In the genomic region with DNA sequence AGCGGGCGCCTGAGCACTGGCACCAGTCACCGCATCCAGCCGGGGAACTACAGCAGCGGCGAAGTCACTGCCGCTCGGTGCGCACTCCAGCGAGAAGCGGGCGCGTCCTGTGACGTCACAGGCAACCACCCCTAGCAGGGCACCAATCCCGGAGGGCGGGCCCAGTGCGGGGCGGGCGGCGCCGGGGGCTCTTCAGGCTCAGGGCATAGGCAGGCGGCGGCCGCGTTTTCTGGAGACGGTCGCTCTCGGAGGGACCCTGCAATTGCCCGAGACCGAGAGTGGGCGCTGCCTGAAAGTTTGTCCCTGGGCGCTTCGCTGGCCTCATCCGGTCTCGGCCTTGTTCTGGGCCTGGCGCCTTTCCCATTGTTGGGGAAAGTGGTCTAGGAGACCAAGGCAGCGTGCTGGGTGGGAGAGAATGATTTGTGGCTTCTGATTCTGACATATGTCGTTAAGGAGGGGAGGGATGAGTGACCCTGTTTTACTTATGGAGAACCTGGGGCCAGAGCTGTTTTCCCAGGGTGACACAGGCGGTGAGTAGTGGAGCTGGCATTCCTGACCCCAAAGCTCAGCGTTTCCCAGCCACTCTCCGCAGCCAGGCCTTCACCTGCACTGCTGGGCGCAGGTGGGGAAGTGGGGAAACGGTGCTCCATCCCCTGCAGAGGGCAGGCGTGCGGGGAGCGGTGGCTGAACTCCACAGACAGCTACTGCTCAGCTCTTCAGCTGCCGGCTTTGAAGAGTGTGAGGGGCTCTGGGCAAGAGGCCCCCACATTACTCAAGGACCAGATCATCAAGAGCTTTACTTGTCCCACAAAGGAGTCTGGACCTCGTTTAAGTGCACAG, we compare ENCODE assay signal across 8 cellular contexts. TPM values are rescaled to one million over a fixed set of nuclear protein-coding genes. Genes with fewer than 3 reads are reported as not detected.
DNase-seq lines count a peak whose midpoint lies in the region; ATAC-seq and TF ChIP-seq lines count a peak whose summit lies in the region.
"Not testable (repeated sequence)": the region's sequence is repeated elsewhere in the genome, so short reads cannot be mapped to it uniquely, and the experiment has no call there.

A gene with protein sequence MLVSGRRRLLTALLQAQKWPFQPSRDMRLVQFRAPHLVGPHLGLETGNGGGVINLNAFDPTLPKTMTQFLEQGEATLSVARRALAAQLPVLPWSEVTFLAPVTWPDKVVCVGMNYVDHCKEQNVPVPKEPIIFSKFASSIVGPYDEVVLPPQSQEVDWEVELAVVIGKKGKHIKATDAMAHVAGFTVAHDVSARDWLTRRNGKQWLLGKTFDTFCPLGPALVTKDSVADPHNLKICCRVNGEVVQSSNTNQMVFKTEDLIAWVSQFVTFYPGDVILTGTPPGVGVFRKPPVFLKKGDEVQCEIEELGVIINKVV (minus strand): TSS at position 111 of the 840 bp plus-strand sequence. CDS start 3,176 bp downstream, outside the sequence.

- not testable (repeated sequence) for H3K4me1 ChIP-seq in CD8-positive, alpha-beta T cell (ENCODE audit: insufficient read depth, low read length); OCI-LY3 (ENCODE audit: low read length)

- H3K4me1 Mint-ChIP-seq in CD8-positive, alpha-beta T cell (ENCODE audit: low read depth): peaks cover 16% of the 10 kb centered on the region
- H3K4me1 Mint-ChIP-seq in effector memory CD8-positive, alpha-beta T cell (ENCODE audit: low read depth in 2 of 2); memory B cell: not testable (repeated sequence)

- H3K9me3 ChIP-seq in CD8-positive, alpha-beta T cell (ENCODE audit: low read length); OCI-LY3 (ENCODE audit: insufficient read depth, low read length): not testable (repeated sequence)

- H3K4me3 Mint-ChIP-seq in CD8-positive, alpha-beta T cell: peak within 1 kb of the TSS; percentile 79
- H3K4me3 Mint-ChIP-seq in effector memory CD8-positive, alpha-beta T cell: peak within 1 kb of the TSS; percentile 75 to 78
- peak within 1 kb of the TSS; percentile 76 for H3K4me3 Mint-ChIP-seq in memory B cell

- DNase-seq in CD8-positive, alpha-beta T cell: peak; percentile 63 to 91 (median 86)
- DNase-seq in HS-27A (ENCODE audit: low read depth): peak; percentile 3
- DNase-seq in activated CD8-positive, alpha-beta memory T cell treated with anti-CD3 and anti-CD28 coated beads, Interleukin-2, amount 50 U/mL, for 24 hours (ENCODE audit: extremely low read depth): peak; percentile 68
- DNase-seq in effector memory CD8-positive, alpha-beta T cell: peak; percentile 63 to 81 (median 70)
- DNase-seq in memory B cell (ENCODE audit: low spot score in 2 of 2): peak; percentile 37 to 64
- peak; percentile 63 to 83 (median 72) for DNase-seq in stimulated activated CD4-positive, alpha-beta T cell treated with anti-CD3 and anti-CD28 coated beads, TNF-alpha, amount 100 ng/mL, for 48 hours (ENCODE audit: low read depth in 3 of 3)

- peak; percentile 96 for ATAC-seq in CD8-positive, alpha-beta T cell
- peak; percentile 76 for ATAC-seq in GM21423 (IDR thresholded peaks at IDR 0.05; ENCODE audit: unreplicated experiment)
- ATAC-seq in effector memory CD8-positive, alpha-beta T cell (replicated peaks): peak; percentile 97
- peak; percentile 96 for ATAC-seq in memory B cell (ENCODE audit: low read depth)

- H3K27me3 Mint-ChIP-seq in CD8-positive, alpha-beta T cell (ENCODE audit: low read depth); memory B cell: not testable (repeated sequence)
- peaks cover 10 to 20% of the 10 kb centered on the region in 2 donors for H3K27me3 Mint-ChIP-seq in effector memory CD8-positive, alpha-beta T cell

- peak within 1 kb of the TSS; percentile 82 for H3K27ac Mint-ChIP-seq in CD8-positive, alpha-beta T cell
- peak within 1 kb of the TSS; percentile 84 to 90 for H3K27ac Mint-ChIP-seq in effector memory CD8-positive, alpha-beta T cell
- peak within 1 kb of the TSS; percentile 70 for H3K27ac Mint-ChIP-seq in memory B cell

- peak within 1 kb of the TSS; percentile 27 for H3K9ac ChIP-seq in OCI-LY3 (ENCODE audit: low read length)

- not testable (repeated sequence) for H3K27ac ChIP-seq in CD8-positive, alpha-beta T cell (ENCODE audit: low read depth, low read length); OCI-LY3 (ENCODE audit: low read length)

- not testable (repeated sequence) for H3K27me3 ChIP-seq in CD8-positive, alpha-beta T cell (ENCODE audit: insufficient read depth, low read length); OCI-LY3 (ENCODE audit: low read depth, low read length)

- H3K36me3 Mint-ChIP-seq in CD8-positive, alpha-beta T cell; effector memory CD8-positive, alpha-beta T cell (ENCODE audit: insufficient read depth); memory B cell: not testable (repeated sequence)

- not testable (repeated sequence) for H3K79me2 ChIP-seq in OCI-LY3 (ENCODE audit: low read length)

- not testable (repeated sequence) for H4K20me1 ChIP-seq in OCI-LY3 (ENCODE audit: insufficient read depth, low read length)

- POLR2A ChIA-PET in CD8-positive, alpha-beta T cell (lab: Charles Lee): interaction anchor here (1.5 kb wide), 1 partner anchor 132 kb away, joined by 6 read pairs; no protein-coding TSS in a partner anchor

- 0 out of 2 replicates have a peak within 1 kb of the TSS, but pooled peaks have one; percentile 60 for H2AFZ ChIP-seq in OCI-LY3 (ENCODE audit: low read depth, low read length)

- CTCF ChIA-PET in CD8-positive, alpha-beta T cell (lab: Charles Lee): not testable (repeated sequence)

- peak within 1 kb of the TSS; percentile 35 for H3K4me3 ChIP-seq in CD8-positive, alpha-beta T cell (ENCODE audit: low read depth, low read length)
- H3K4me3 ChIP-seq in OCI-LY3 (ENCODE audit: low read length): peak within 1 kb of the TSS; percentile 72

- not testable (repeated sequence) for H3K36me3 ChIP-seq in CD8-positive, alpha-beta T cell (ENCODE audit: insufficient read depth, low read length); OCI-LY3 (replicated peaks; ENCODE audit: low read depth, low read length)

- TF ChIP-seq CTCF in CD8-positive, alpha-beta T cell (IDR thresholded peaks at IDR 0.05); OCI-LY3 (IDR thresholded peaks at IDR 0.05; ENCODE audit: low read depth, low read length): not testable (repeated sequence)

- intact Hi-C loops in CD8-positive, alpha-beta T cell (cut with DNase I, micrococcal nuclease): loop anchor here (5.0 kb wide), 2 partner anchors 133 to 238 kb away; partner anchors contain the start of gene ANKRD39 (in 1 of the 2)

- not testable (repeated sequence) for H3K9me3 Mint-ChIP-seq in CD8-positive, alpha-beta T cell; effector memory CD8-positive, alpha-beta T cell; memory B cell

- H3K4me2 ChIP-seq in OCI-LY3 (ENCODE audit: low read length): peak within 1 kb of the TSS; percentile 64

RNA-seq across cellular contexts. Expression of the gene that starts here (rescaled TPM):
- total RNA-seq in CD8-positive, alpha-beta T cell: 10 to 100 TPM; 33.3 to 33.9 TPM

Comparison
In these comparisons a context has a peak if more than half of its experiments do, and no peak if none do; other contexts are left out.
1. DNase-seq: peak in every context shown above with its lines; median percentile 86 in CD8-positive, alpha-beta T cell; 72 in stimulated activated CD4-positive, alpha-beta T cell treated with anti-CD3 and anti-CD28 coated beads, TNF-alpha, amount 100 ng/mL, for 48 hours; 70 in effector memory CD8-positive, alpha-beta T cell; 68 in activated CD8-positive, alpha-beta memory T cell treated with anti-CD3 and anti-CD28 coated beads, Interleukin-2, amount 50 U/mL, for 24 hours; 50 in memory B cell; 3 in HS-27A.